In the genomic region with DNA sequence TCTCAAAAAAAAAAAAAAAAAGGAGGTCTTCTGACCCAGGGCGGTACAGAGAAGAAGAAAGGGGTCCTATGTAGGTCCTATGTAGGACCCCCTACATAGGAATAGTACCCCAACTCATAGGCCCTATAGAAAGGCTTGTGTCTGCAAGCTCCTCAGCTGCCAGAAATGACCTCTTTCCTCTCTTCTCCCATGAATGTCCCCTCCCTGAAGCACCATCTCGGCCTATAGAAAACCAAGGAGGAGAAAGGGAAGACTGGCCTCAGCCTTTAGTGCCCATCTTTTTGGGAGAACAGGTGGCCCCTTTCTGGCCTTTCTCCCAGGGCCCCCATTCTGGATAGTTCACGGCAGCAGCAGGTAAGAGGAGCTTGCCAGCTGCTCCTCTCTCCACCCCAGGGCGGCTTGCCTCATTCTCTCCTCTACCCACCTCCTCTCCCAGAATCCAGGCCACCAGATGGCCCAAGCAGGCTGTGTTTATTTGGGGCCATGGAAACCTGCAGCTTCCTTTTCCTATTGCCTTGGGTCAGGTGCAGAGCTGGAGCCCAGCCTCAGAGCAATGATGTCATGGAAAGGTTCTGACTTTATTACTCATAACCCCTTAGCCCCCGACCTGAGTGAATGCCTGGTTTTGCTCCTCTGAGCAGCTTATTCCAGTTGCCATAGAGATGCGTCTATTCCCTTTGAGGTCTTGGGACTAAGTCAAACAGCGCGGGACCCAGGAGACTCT, we compare ENCODE assay signal across 8 cellular contexts. TPM values are rescaled to one million over a fixed set of nuclear protein-coding genes. Genes with fewer than 3 reads are reported as not detected.
DNase-seq lines count a peak whose midpoint lies in the region; ATAC-seq, FAIRE-seq and TF ChIP-seq lines count a peak whose summit lies in the region.

No MANE protein-coding gene starts in this region.

- CTCF ChIA-PET in K562 (lab: Yijun Ruan, JAX; ENCODE audit: low intra/inter-chr PET ratio): interaction anchor here (1.1 to 1.9 kb wide), 4 partner anchors 23 to 191 kb away, joined by 3 to 8 read pairs (median 4); no protein-coding TSS in a partner anchor

- H3K27ac ChIP-seq in K562 (ENCODE audit: extremely low read depth, low read depth, low read length) (no peak overlapping the region), left lung (no peak overlapping the region)
- no peak overlapping the region for H3K27ac ChIP-seq in effector memory CD4-positive, alpha-beta T cell (ENCODE audit: insufficient read depth, low read length, poor library complexity, severe bottlenecking)

- no peak for TF ChIP-seq POLR2A in K562 (conservative IDR thresholded peaks at IDR 0.05)

- intact Hi-C loops in K562 (cut with micrococcal nuclease) (no loop called here), left lung (cut with DNase I) (no loop called here)

- peaks cover 3% of the 10 kb centered on the region for H3K9me1 ChIP-seq in K562 (ENCODE audit: control insufficient read depth, insufficient read depth, low read length)

- H3K4me1 ChIP-seq in K562 (replicated peaks in 1 of 2; ENCODE audit: control insufficient read depth in 2 of 2, insufficient read depth in 2 of 2, low read length in 2 of 2) (peaks cover 18 to 20% of the 10 kb centered on the region in 2 experiments; a peak in 4 of 5 replicates), left lung (peaks cover 8 to 21% of the 10 kb centered on the region in 2 donors)
- peaks cover 14% of the 10 kb centered on the region for H3K4me1 ChIP-seq in effector memory CD4-positive, alpha-beta T cell (ENCODE audit: control insufficient read depth, insufficient read depth, low read length, poor library complexity, severe bottlenecking)

- H3K9me3 ChIP-seq in K562 (replicated peaks; ENCODE audit: control insufficient read depth, insufficient read depth, low read depth, low read length): no peaks in the 10 kb centered on the region
- no peaks in the 10 kb centered on the region for H3K9me3 ChIP-seq in left lung
- H3K9me3 ChIP-seq in effector memory CD4-positive, alpha-beta T cell (ENCODE audit: control insufficient read depth, low read length): no peaks in the 10 kb centered on the region

- DNase-seq in EL (peak; percentile 39), NCI-H2171 (lab: John Stamatoyannopoulos, UW) (peak; percentile 94), K562 (ENCODE audit: extremely low read depth in 1 of 4, low spot score in 3 of 4) (peak; percentile 17 to 49 (median 22)), left lung (no peak), activated gamma-delta T cell treated with Interleukin-2 at 50 U/mL for 16 hours (no peak), medulla oblongata (ENCODE audit: extremely low spot score) (no peak)
- no peak for DNase-seq in effector memory CD4-positive, alpha-beta T cell
- DNase-seq in stimulated activated CD4-positive, alpha-beta T cell treated with anti-CD3 and anti-CD28 coated beads, Interleukin-4, amount 100 ng/mL, for 4 hours: no peak

- BruUV-seq in K562 (replicated peaks; lab: Mats Ljungman, UMichigan): no TSS peak

- TF ChIP-seq RAD21 in K562 (CRISPR knock-in tag; conservative IDR thresholded peaks at IDR 0.05 in 1 of 2, IDR thresholded peaks at IDR 0.05 in 1 of 2): peak in 1 of 2 experiments; percentile 33; a peak in 2 of 4 replicates

- no peak for TF ChIP-seq EP300 in K562 (IDR thresholded peaks at IDR 0.05; ENCODE audit: low read length)

- no peaks in the 10 kb centered on the region for H4K20me1 ChIP-seq in K562 (replicated peaks; ENCODE audit: control insufficient read depth, insufficient read depth, low read length)

- WGBS in K562 (ENCODE audit: insufficient coverage, low coverage, missing lambda C conversion rate): 64% methylated on average over 6 of the region's 8 CpGs

- POLR2A ChIA-PET in K562 (lab: Yijun Ruan, JAX): interaction anchor here (0.7 to 4.7 kb wide), 17 partner anchors 8 to 161 kb away, joined by 3 to 26 read pairs (median 6); partner anchors contain the start of gene CDR2L

- TF ChIP-seq CTCF in K562 (IDR thresholded peaks at IDR 0.05 in 2 of 3, conservative IDR thresholded peaks at IDR 0.05 in 1 of 3; ENCODE audit: insufficient read depth in 2 of 3, low read depth in 1 of 3, low read length in 3 of 3) (peak in 1 of 3 experiments; percentile 36; a peak in 2 of 6 replicates), left lung (IDR thresholded peaks at IDR 0.05) (no peak)

- H3K27me3 ChIP-seq in K562 (ENCODE audit: control insufficient read depth in 2 of 2, insufficient read depth in 2 of 2, low read length in 2 of 2) (no peaks in the 10 kb centered on the region), left lung (no peaks in the 10 kb centered on the region)
- no peaks in the 10 kb centered on the region for H3K27me3 ChIP-seq in effector memory CD4-positive, alpha-beta T cell (replicated peaks; ENCODE audit: control insufficient read depth, insufficient read depth, low read length, poor library complexity, severe bottlenecking)

- peaks cover 27% of the 10 kb centered on the region for H3K79me2 ChIP-seq in K562 (ENCODE audit: control insufficient read depth, insufficient read depth, low read length)

- H3K4me3 ChIP-seq in K562: no peak overlapping the region
- H3K4me3 ChIP-seq in left lung: no peak overlapping the region
- no peak overlapping the region for H3K4me3 ChIP-seq in effector memory CD4-positive, alpha-beta T cell (ENCODE audit: insufficient read depth, low read depth, low read length, poor library complexity, severe bottlenecking)

- H2AFZ ChIP-seq in K562 (ENCODE audit: low read depth, low read length): peak overlapping the region; percentile 83

- FAIRE-seq in K562 (lab: Jason Lieb, UNC): no peak

- ATAC-seq in K562: no peak
- peak; percentile 2 for ATAC-seq in left lung

- peaks cover 9% of the 10 kb centered on the region; the same call in 1 of the 3 replicates for H3K36me3 ChIP-seq in K562 (ENCODE audit: control insufficient read depth, insufficient read depth, low read length)
- peaks cover 0 to 5% of the 10 kb centered on the region in 2 donors for H3K36me3 ChIP-seq in left lung
- H3K36me3 ChIP-seq in effector memory CD4-positive, alpha-beta T cell (ENCODE audit: control insufficient read depth, insufficient read depth, low read length): no peaks in the 10 kb centered on the region

- H3K9ac ChIP-seq in K562 (ENCODE audit: insufficient read depth in 1 of 2, low read depth in 2 of 2, low read length in 2 of 2): no peak overlapping the region

- H3K4me2 ChIP-seq in K562 (ENCODE audit: insufficient read depth, low read length): no peak overlapping the region

- in situ Hi-C loops in K562 (cut with MboI): no loop called here

RNA-seq across cellular contexts. Expression of gene MRPL58, which starts 1.6 kb away (rescaled TPM):
- 11.9 TPM in 2 replicates for total RNA-seq in K562 (2011; cell fraction: chromatin; rRNA removed; ENCODE audit: low replicate concordance)
- total RNA-seq in K562 (2011; cell fraction: nucleolus; rRNA removed): 10.9 and 13.3 TPM in 2 replicates
- 12.6 and 13.2 TPM in 2 replicates for total RNA-seq in K562 (2011; cell fraction: nucleoplasm; rRNA removed)
- total RNA-seq in K562 (2014; rRNA removed): 93.8 and 157 TPM in 2 replicates
- 68.1 and 70.9 TPM in 2 replicates for total RNA-seq in K562 (2014; rRNA removed; fragmentation: Illumina TruSeq; extraction: Trizol)
- total RNA-seq in K562 (2015; rRNA removed; fragmentation: Illumina TruSeq; extraction: Trizol): 70.3 and 72.4 TPM in 2 replicates
- 70.2 and 75.7 TPM in 2 replicates for total RNA-seq in K562 (2021)
- polyA plus RNA-seq in K562 (2011; rRNA removed): 79.8 and 82.4 TPM in 2 replicates
- 59.1 and 66.8 TPM in 2 replicates for polyA plus RNA-seq in K562 (2011; cell fraction: cytosol; rRNA removed)
- 25.0 and 36.4 TPM in 2 replicates for polyA plus RNA-seq in K562 (2011; cell fraction: nucleus; rRNA removed)
- 64.3 and 69.3 TPM in 2 replicates for polyA plus RNA-seq in K562 (2012)
- polyA plus RNA-seq in K562 (2014; fragmentation: Illumina TruSeq; extraction: Trizol): 75.9 and 84.4 TPM in 2 replicates
- polyA plus RNA-seq in K562 (2014; fragmentation: Nextera tagmentation; extraction: Ambion mirVana): 10 to 100 TPM; 30.8 to 49.6 TPM
- polyA plus RNA-seq in K562 (2014; rRNA removed): 98.0 and 107 TPM in 2 replicates
- 36.9 and 37.2 TPM in 2 replicates for polyA minus RNA-seq in K562 (2011; rRNA and poly(A)+ RNA removed)
- polyA minus RNA-seq in K562 (2011; cell fraction: cytosol; rRNA and poly(A)+ RNA removed): 24.2 and 34.5 TPM in 2 replicates
- 8.3 and 14.6 TPM in 2 replicates for polyA minus RNA-seq in K562 (2011; cell fraction: nucleus; rRNA and poly(A)+ RNA removed)
- total RNA-seq in left lung: 10 to 100 TPM; 25.7 to 32.8 TPM

RNA-seq across cellular contexts. Expression of gene CDR2L, which starts 23.4 kb away (rescaled TPM):
- total RNA-seq in K562 (2011; cell fraction: chromatin; rRNA removed; ENCODE audit: low replicate concordance): 1.3 and 5.0 TPM in 2 replicates
- total RNA-seq in K562 (2011; cell fraction: nucleolus; rRNA removed): 3.9 and 4.0 TPM in 2 replicates
- total RNA-seq in K562 (2011; cell fraction: nucleoplasm; rRNA removed): 2.5 and 3.4 TPM in 2 replicates
- total RNA-seq in K562 (2014; rRNA removed) (8.8 and 9.8 TPM in 2 replicates), K562 (2014; rRNA removed; fragmentation: Illumina TruSeq; extraction: Trizol) (2.0 and 2.7 TPM in 2 replicates), K562 (2015; rRNA removed; fragmentation: Illumina TruSeq; extraction: Trizol) (4.0 and 4.3 TPM in 2 replicates), K562 (2021) (15.5 and 16.0 TPM in 2 replicates), left lung (10 to 100 TPM; 22.9 to 41.2 TPM)
- polyA plus RNA-seq in K562 (2011; rRNA removed) (3.1 and 5.5 TPM in 2 replicates), K562 (2014; fragmentation: Illumina TruSeq; extraction: Trizol) (7.3 and 8.9 TPM in 2 replicates), K562 (2014; fragmentation: Nextera tagmentation; extraction: Ambion mirVana) (1 to 10 TPM; 5.3 to 8.2 TPM), K562 (2014; rRNA removed) (8.0 and 9.8 TPM in 2 replicates)
- 6.0 and 8.6 TPM in 2 replicates for polyA plus RNA-seq in K562 (2011; cell fraction: cytosol; rRNA removed)
- 6.9 and 7.8 TPM in 2 replicates for polyA plus RNA-seq in K562 (2011; cell fraction: nucleus; rRNA removed)
- 6.1 and 7.1 TPM in 2 replicates for polyA plus RNA-seq in K562 (2012)
- polyA minus RNA-seq in K562 (2011; rRNA and poly(A)+ RNA removed): 1.8 and 2.2 TPM in 2 replicates
- 4.5 and 6.5 TPM in 2 replicates for polyA minus RNA-seq in K562 (2011; cell fraction: cytosol; rRNA and poly(A)+ RNA removed)
- 1.5 and 1.7 TPM in 2 replicates for polyA minus RNA-seq in K562 (2011; cell fraction: nucleus; rRNA and poly(A)+ RNA removed)

RNA-seq across cellular contexts. Expression of gene ATP5PD, which starts 35.9 kb away (rescaled TPM):
- 64.6 and 79.5 TPM in 2 replicates for total RNA-seq in K562 (2011; cell fraction: chromatin; rRNA removed; ENCODE audit: low replicate concordance)
- total RNA-seq in K562 (2011; cell fraction: nucleolus; rRNA removed): 65.9 and 72.6 TPM in 2 replicates
- 81.0 and 96.9 TPM in 2 replicates for total RNA-seq in K562 (2011; cell fraction: nucleoplasm; rRNA removed)
- total RNA-seq in K562 (2014; rRNA removed): 274 and 295 TPM in 2 replicates
- total RNA-seq in K562 (2014; rRNA removed; fragmentation: Illumina TruSeq; extraction: Trizol): 600 and 662 TPM in 2 replicates
- 432 TPM in 2 replicates for total RNA-seq in K562 (2015; rRNA removed; fragmentation: Illumina TruSeq; extraction: Trizol)
- total RNA-seq in K562 (2021): 300 and 341 TPM in 2 replicates
- polyA plus RNA-seq in K562 (2011; rRNA removed): 248 and 271 TPM in 2 replicates
- 220 and 388 TPM in 2 replicates for polyA plus RNA-seq in K562 (2011; cell fraction: cytosol; rRNA removed)
- polyA plus RNA-seq in K562 (2011; cell fraction: nucleus; rRNA removed): 118 and 154 TPM in 2 replicates
- polyA plus RNA-seq in K562 (2012): 552 and 708 TPM in 2 replicates
- 452 and 457 TPM in 2 replicates for polyA plus RNA-seq in K562 (2014; fragmentation: Illumina TruSeq; extraction: Trizol)
- 100 to 1,000 TPM; 786 to 828 TPM for polyA plus RNA-seq in K562 (2014; fragmentation: Nextera tagmentation; extraction: Ambion mirVana)
- polyA plus RNA-seq in K562 (2014; rRNA removed): 339 and 381 TPM in 2 replicates
- polyA minus RNA-seq in K562 (2011; rRNA and poly(A)+ RNA removed): 307 and 324 TPM in 2 replicates
- polyA minus RNA-seq in K562 (2011; cell fraction: cytosol; rRNA and poly(A)+ RNA removed): 119 and 125 TPM in 2 replicates
- 21.9 and 60.2 TPM in 2 replicates for polyA minus RNA-seq in K562 (2011; cell fraction: nucleus; rRNA and poly(A)+ RNA removed)
- 100 to 1,000 TPM; 203 to 215 TPM for total RNA-seq in left lung

RNA-seq across cellular contexts. Expression of gene KCTD2, which starts 36.2 kb away (rescaled TPM):
- 19.7 and 30.0 TPM in 2 replicates for total RNA-seq in K562 (2011; cell fraction: chromatin; rRNA removed; ENCODE audit: low replicate concordance)
- total RNA-seq in K562 (2011; cell fraction: nucleolus; rRNA removed): 16.8 and 17.0 TPM in 2 replicates
- total RNA-seq in K562 (2011; cell fraction: nucleoplasm; rRNA removed): 19.6 and 20.1 TPM in 2 replicates
- total RNA-seq in K562 (2014; rRNA removed) (11.2 and 15.3 TPM in 2 replicates), K562 (2014; rRNA removed; fragmentation: Illumina TruSeq; extraction: Trizol) (13.5 and 13.8 TPM in 2 replicates), K562 (2015; rRNA removed; fragmentation: Illumina TruSeq; extraction: Trizol) (15.9 and 16.4 TPM in 2 replicates), K562 (2021) (18.1 and 20.2 TPM in 2 replicates), left lung (10 to 100 TPM; 20.6 to 20.8 TPM)
- polyA plus RNA-seq in K562 (2011; rRNA removed) (32.5 and 32.9 TPM in 2 replicates), K562 (2014; fragmentation: Illumina TruSeq; extraction: Trizol) (22.3 and 22.9 TPM in 2 replicates), K562 (2014; fragmentation: Nextera tagmentation; extraction: Ambion mirVana) (1 to 10 TPM; 1.7 to 2.3 TPM), K562 (2014; rRNA removed) (15.8 and 16.0 TPM in 2 replicates)
- 25.1 and 26.6 TPM in 2 replicates for polyA plus RNA-seq in K562 (2011; cell fraction: cytosol; rRNA removed)
- 21.0 and 22.5 TPM in 2 replicates for polyA plus RNA-seq in K562 (2011; cell fraction: nucleus; rRNA removed)
- polyA plus RNA-seq in K562 (2012): 14.4 and 17.7 TPM in 2 replicates
- 19.9 and 22.9 TPM in 2 replicates for polyA minus RNA-seq in K562 (2011; rRNA and poly(A)+ RNA removed)
- polyA minus RNA-seq in K562 (2011; cell fraction: cytosol; rRNA and poly(A)+ RNA removed): 13.4 and 13.6 TPM in 2 replicates
- polyA minus RNA-seq in K562 (2011; cell fraction: nucleus; rRNA and poly(A)+ RNA removed): 4.6 and 5.8 TPM in 2 replicates

RNA-seq across cellular contexts. Expression of gene HID1, which starts 38.3 kb away (rescaled TPM):
- total RNA-seq in K562 (2011; cell fraction: chromatin; rRNA removed; ENCODE audit: low replicate concordance): 1.1 and 7.8 TPM in 2 replicates
- total RNA-seq in K562 (2011; cell fraction: nucleolus; rRNA removed): 2.2 and 4.0 TPM in 2 replicates
- 2.1 and 2.5 TPM in 2 replicates for total RNA-seq in K562 (2011; cell fraction: nucleoplasm; rRNA removed)
- total RNA-seq in K562 (2014; rRNA removed) (0.04 and 0.14 TPM in 2 replicates), K562 (2014; rRNA removed; fragmentation: Illumina TruSeq; extraction: Trizol) (0.19 TPM in 1 of 2 replicates, not detected in the other), K562 (2015; rRNA removed; fragmentation: Illumina TruSeq; extraction: Trizol) (0.15 and 0.54 TPM in 2 replicates), K562 (2021) (0.91 and 1.2 TPM in 2 replicates), left lung (10 to 100 TPM; 32.1 to 39.7 TPM)
- polyA plus RNA-seq in K562 (2011; rRNA removed) (0.53 and 1.4 TPM in 2 replicates), K562 (2014; fragmentation: Illumina TruSeq; extraction: Trizol) (0.53 and 0.71 TPM in 2 replicates), K562 (2014; fragmentation: Nextera tagmentation; extraction: Ambion mirVana) (under 1 TPM in 1 of 2 experiments, not detected in 1; 0.15 TPM), K562 (2014; rRNA removed) (1.1 and 2.1 TPM in 2 replicates)
- 0.32 and 1.4 TPM in 2 replicates for polyA plus RNA-seq in K562 (2011; cell fraction: cytosol; rRNA removed)
- polyA plus RNA-seq in K562 (2011; cell fraction: nucleus; rRNA removed): 7.9 and 8.7 TPM in 2 replicates
- 1.3 and 3.5 TPM in 2 replicates for polyA plus RNA-seq in K562 (2012)
- 0.75 and 1.2 TPM in 2 replicates for polyA minus RNA-seq in K562 (2011; rRNA and poly(A)+ RNA removed)
- 1.4 TPM in 1 of 2 replicates, not detected in the other for polyA minus RNA-seq in K562 (2011; cell fraction: cytosol; rRNA and poly(A)+ RNA removed)
- polyA minus RNA-seq in K562 (2011; cell fraction: nucleus; rRNA and poly(A)+ RNA removed): 1.6 and 1.7 TPM in 2 replicates

Comparison
In these comparisons a context has a peak if more than half of its experiments do, and no peak if none do; other contexts are left out.
1. DNase-seq: peak in EL (single experiment), NCI-H2171 (single experiment) and K562 (4 of 4); none in left lung (0 of 2), effector memory CD4-positive, alpha-beta T cell (0 of 3), activated gamma-delta T cell treated with Interleukin-2 at 50 U/mL for 16 hours (single experiment), stimulated activated CD4-positive, alpha-beta T cell treated with anti-CD3 and anti-CD28 coated beads, Interleukin-4, amount 100 ng/mL, for 4 hours (0 of 2) and medulla oblongata (single experiment).